Comparison of ENCODE assay signal across 20 cellular contexts in genomic region chr1:167088746-167089417, GRCh38. TPM values are rescaled to one million over a fixed set of nuclear protein-coding genes. Genes with fewer than 3 reads are reported as not detected.
DNase-seq lines count a peak whose midpoint lies in the region; ATAC-seq and TF ChIP-seq lines count a peak whose summit lies in the region.
"Had no signal": no experiment of that assay in that cellular context is flagged by ENCODE, and none has a peak within 500 bp of the region (broad histone marks: within the 10 kb centered on the region; RNA-seq: fewer than 3 reads in every experiment).

No MANE protein-coding gene starts in this region.

- no peaks in the 10 kb centered on the region for H3K9me2 ChIP-seq in Loucy (replicated peaks; ENCODE audit: low read depth, low read length)

- H3K27me3 Mint-ChIP-seq in activated naive CD4-positive, alpha-beta T cell treated with anti-CD3 and anti-CD28 coated beads for 36 hours (ENCODE audit: low read depth), result no peaks in the 10 kb centered on the region

- H3K27ac Mint-ChIP-seq in activated naive CD4-positive, alpha-beta T cell treated with anti-CD3 and anti-CD28 coated beads for 36 hours, result peak overlapping the region; percentile 32
- peak overlapping the region in 1 of 2 donors; percentile 83 for H3K27ac Mint-ChIP-seq in activated naive CD4-positive, alpha-beta T cell treated with anti-CD3 and anti-CD28 coated beads, Interleukin-2, amount 50 U/mL, for 72 hours
- peak overlapping the region; percentile 97 for H3K27ac Mint-ChIP-seq in stimulated activated effector memory CD8-positive, alpha-beta T cell treated with anti-CD3 and anti-CD28 coated beads, Interleukin-12 subunit alpha, Interleukin-12 subunit beta, amount 100 ng/mL, for 72 hours
- H3K27ac Mint-ChIP-seq: nephron progenitor cell had no signal

- no peak overlapping the region for H2AFZ ChIP-seq in Loucy (ENCODE audit: low read length)
- H2AFZ ChIP-seq: parathyroid adenoma had no signal

- peak overlapping the region; percentile 96 for H3K4me2 ChIP-seq in Loucy (ENCODE audit: low read depth, low read length, poor library complexity, severe bottlenecking)

- no peaks in the 10 kb centered on the region for H3K9me3 Mint-ChIP-seq in activated naive CD4-positive, alpha-beta T cell treated with anti-CD3 and anti-CD28 coated beads for 36 hours
- peaks cover 5% of the 10 kb centered on the region in 2 donors for H3K9me3 Mint-ChIP-seq in activated naive CD4-positive, alpha-beta T cell treated with anti-CD3 and anti-CD28 coated beads, Interleukin-2, amount 50 U/mL, for 72 hours
- no peaks in the 10 kb centered on the region for H3K9me3 Mint-ChIP-seq in stimulated activated effector memory CD8-positive, alpha-beta T cell treated with anti-CD3 and anti-CD28 coated beads, Interleukin-12 subunit alpha, Interleukin-12 subunit beta, amount 100 ng/mL, for 72 hours
- H3K9me3 Mint-ChIP-seq: nephron progenitor cell had no signal

- H3K4me3 ChIP-seq in Loucy (ENCODE audit: low read length, poor library complexity, severe bottlenecking), result peak overlapping the region; percentile 80
- H3K4me3 ChIP-seq in adrenal gland, result no peak overlapping the region
- H3K4me3 ChIP-seq: breast epithelium, coronary artery, sigmoid colon, SJCRH30 had no signal

- peaks cover 2% of the 10 kb centered on the region for H3K36me3 Mint-ChIP-seq in activated naive CD4-positive, alpha-beta T cell treated with anti-CD3 and anti-CD28 coated beads for 36 hours (ENCODE audit: low read depth)
- peaks cover 6 to 7% of the 10 kb centered on the region in 2 donors for H3K36me3 Mint-ChIP-seq in activated naive CD4-positive, alpha-beta T cell treated with anti-CD3 and anti-CD28 coated beads, Interleukin-2, amount 50 U/mL, for 72 hours
- no peaks in the 10 kb centered on the region for H3K36me3 Mint-ChIP-seq in stimulated activated effector memory CD8-positive, alpha-beta T cell treated with anti-CD3 and anti-CD28 coated beads, Interleukin-12 subunit alpha, Interleukin-12 subunit beta, amount 100 ng/mL, for 72 hours

- H3K27me3 ChIP-seq in Loucy (ENCODE audit: insufficient read depth, low read length, poor library complexity, severe bottlenecking), result no peaks in the 10 kb centered on the region
- peaks cover 7% of the 10 kb centered on the region for H3K27me3 ChIP-seq in foreskin keratinocyte
- no peaks in the 10 kb centered on the region for H3K27me3 ChIP-seq in adrenal gland
- H3K27me3 ChIP-seq: breast epithelium, sigmoid colon, SJCRH30 had no signal

- DNase-seq in activated naive CD4-positive, alpha-beta T cell treated with anti-CD3 and anti-CD28 coated beads for 36 hours, result peak; percentile 52
- DNase-seq in activated naive CD4-positive, alpha-beta T cell treated with anti-CD3 and anti-CD28 coated beads, Interleukin-2, amount 50 U/mL, for 72 hours (ENCODE audit: low spot score in 2 of 2), result no peak
- DNase-seq in foreskin keratinocyte, result no peak
- no peak for DNase-seq in stimulated activated effector memory CD8-positive, alpha-beta T cell treated with anti-CD3 and anti-CD28 coated beads, Interleukin-12 subunit alpha, Interleukin-12 subunit beta, amount 100 ng/mL, for 72 hours (ENCODE audit: low spot score in 2 of 2)
- no peak for DNase-seq in adrenal gland
- no peak for DNase-seq in C1 segment of cervical spinal cord (lab: John Stamatoyannopoulos, UW)
- DNase-seq: NCI-H1436 treated with DMSO at 0.1 percent for 48 hours; NCI-H510A treated with DMSO at 0.1 percent for 48 hours; nephron progenitor cell; NK-92 treated with Interleukin-12 subunit alpha and Interleukin-12 subunit beta, amount 100 ng/mL, for 24 hours; sigmoid colon; SJCRH30; stimulated activated CD8-positive, alpha-beta memory T cell treated with anti-CD3 and anti-CD28 coated beads, Interleukin-4, amount 100 ng/mL, for 48 hours had no signal

- H3K36me3 ChIP-seq in Loucy (ENCODE audit: insufficient read depth, low read length) (no peaks in the 10 kb centered on the region), adrenal gland (replicated peaks in 1 of 2) (no peaks in the 10 kb centered on the region)
- H3K36me3 ChIP-seq: breast epithelium, sigmoid colon, SJCRH30 had no signal

- H3K27ac ChIP-seq in foreskin keratinocyte (no peak overlapping the region), adrenal gland (no peak overlapping the region)
- H3K27ac ChIP-seq: breast epithelium, coronary artery, parathyroid adenoma, sigmoid colon, SJCRH30 had no signal

- H3K9me3 ChIP-seq in Loucy (ENCODE audit: insufficient read depth, low read depth, low read length), result no peaks in the 10 kb centered on the region
- no peaks in the 10 kb centered on the region for H3K9me3 ChIP-seq in adrenal gland (replicated peaks in 1 of 3)
- H3K9me3 ChIP-seq: breast epithelium, sigmoid colon, SJCRH30 had no signal

- TF ChIP-seq CTCF in Loucy (conservative IDR thresholded peaks at IDR 0.05; ENCODE audit: low read length) (no peak), foreskin keratinocyte (conservative IDR thresholded peaks at IDR 0.05) (no peak), adrenal gland (IDR thresholded peaks at IDR 0.05) (no peak)

- peaks cover 44% of the 10 kb centered on the region for H3K4me1 Mint-ChIP-seq in activated naive CD4-positive, alpha-beta T cell treated with anti-CD3 and anti-CD28 coated beads for 36 hours (ENCODE audit: low read depth)
- peaks cover 17% of the 10 kb centered on the region for H3K4me1 Mint-ChIP-seq in stimulated activated effector memory CD8-positive, alpha-beta T cell treated with anti-CD3 and anti-CD28 coated beads, Interleukin-12 subunit alpha, Interleukin-12 subunit beta, amount 100 ng/mL, for 72 hours

- 80 to 86% (median 81%) methylated on average over 4 to 6 of the region's 6 CpGs for whole genome bisulfite sequencing in adrenal gland, 4 donors

- H3K9ac ChIP-seq in Loucy (ENCODE audit: low read depth, low read length, poor library complexity, severe bottlenecking), result peak overlapping the region; percentile 94
- H3K9ac ChIP-seq: parathyroid adenoma had no signal

- intact Hi-C loops in activated naive CD4-positive, alpha-beta T cell treated with anti-CD3 and anti-CD28 coated beads for 36 hours (cut with micrococcal nuclease), result no loop called here
- intact Hi-C loops in adrenal gland (cut with DNase I), result no loop called here

- H3K4me1 ChIP-seq in Loucy (ENCODE audit: insufficient read depth, low read length, poor library complexity, severe bottlenecking) (peaks cover 82% of the 10 kb centered on the region), foreskin keratinocyte (no peaks in the 10 kb centered on the region), adrenal gland (replicated peaks in 1 of 2) (no peaks in the 10 kb centered on the region)
- H3K4me1 ChIP-seq: breast epithelium, parathyroid adenoma, sigmoid colon had no signal

- no peak for ATAC-seq in activated naive CD4-positive, alpha-beta T cell treated with anti-CD3 and anti-CD28 coated beads, Interleukin-2, amount 50 U/mL, for 72 hours
- ATAC-seq in foreskin keratinocyte, result peak; percentile 22
- ATAC-seq in stimulated activated effector memory CD8-positive, alpha-beta T cell treated with anti-CD3 and anti-CD28 coated beads, Interleukin-12 subunit alpha, Interleukin-12 subunit beta, amount 100 ng/mL, for 72 hours, result no peak
- ATAC-seq: Panc1 had no signal

- peaks cover 8% of the 10 kb centered on the region for H3F3A ChIP-seq in Loucy (ENCODE audit: low read depth)

- TF ChIP-seq POLR2A in adrenal gland (IDR thresholded peaks at IDR 0.05), result no peak

- H4K20me1 ChIP-seq in Loucy (ENCODE audit: insufficient read depth, low read length, poor library complexity, severe bottlenecking), result peaks cover 4% of the 10 kb centered on the region

- H3K4me3 Mint-ChIP-seq in activated naive CD4-positive, alpha-beta T cell treated with anti-CD3 and anti-CD28 coated beads for 36 hours, result no peak overlapping the region
- no peak overlapping the region for H3K4me3 Mint-ChIP-seq in stimulated activated effector memory CD8-positive, alpha-beta T cell treated with anti-CD3 and anti-CD28 coated beads, Interleukin-12 subunit alpha, Interleukin-12 subunit beta, amount 100 ng/mL, for 72 hours
- H3K4me3 Mint-ChIP-seq: nephron progenitor cell had no signal

- CTCF ChIA-PET in activated naive CD4-positive, alpha-beta T cell treated with anti-CD3 and anti-CD28 coated beads for 36 hours (lab: Charles Lee), result interaction anchor here (0.5 to 1.7 kb wide), 3 partner anchors 22 to 32 kb away, joined by 3 to 8 read pairs (median 4); no protein-coding TSS in a partner anchor

- H3K79me2 ChIP-seq in Loucy (ENCODE audit: insufficient read depth, low read length), result peaks cover 65% of the 10 kb centered on the region
- H3K79me2 ChIP-seq: parathyroid adenoma had no signal

RNA-seq across cellular contexts. Expression of gene GPA33, which starts 1.3 kb away (rescaled TPM):
- total RNA-seq in activated naive CD4-positive, alpha-beta T cell treated with anti-CD3 and anti-CD28 coated beads for 36 hours, result 1 to 10 TPM; 1.2 to 1.4 TPM
- under 1 TPM; 0.20 to 0.76 TPM for total RNA-seq in activated naive CD4-positive, alpha-beta T cell treated with anti-CD3 and anti-CD28 coated beads, Interleukin-2, amount 50 U/mL, for 72 hours
- total RNA-seq in foreskin keratinocyte, result not detected in 2 replicates
- not detected in 2 replicates for polyA plus RNA-seq in foreskin keratinocyte
- under 1 TPM in 4 of 8 donors, not detected in 4; 0.12 to 0.79 (median 0.31) TPM for total RNA-seq in adrenal gland
- polyA plus RNA-seq in adrenal gland, result under 1 TPM in 2 of 3 donors, not detected in 1; 0.03 to 0.16 TPM

RNA-seq across cellular contexts. Expression of gene STYXL2, which starts 5.0 kb away (rescaled TPM):
- not detected for total RNA-seq in activated naive CD4-positive, alpha-beta T cell treated with anti-CD3 and anti-CD28 coated beads for 36 hours
- total RNA-seq in activated naive CD4-positive, alpha-beta T cell treated with anti-CD3 and anti-CD28 coated beads, Interleukin-2, amount 50 U/mL, for 72 hours, result not detected
- total RNA-seq in foreskin keratinocyte (not detected in 2 replicates), adrenal gland (1 to 10 TPM in 2 of 8 donors, under 1 TPM in 6; 0.12 to 1.3 (median 0.81) TPM)
- polyA plus RNA-seq in foreskin keratinocyte (not detected in 2 replicates), adrenal gland (under 1 TPM in 2 of 3 donors, not detected in 1; 0.08 to 0.20 TPM)
- total RNA-seq: T-helper 2 cell treated with Interferon-gamma antibody and Interleukin-4, amounts not matched to agents 100 ng/mL and 5 ng/mL, for 36 hours; ureter had no signal
